2 cellular contexts compared by ENCODE assay signal in genomic region chr12:75474121-75474520, GRCh38.
TF ChIP-seq lines count a peak whose summit lies in the region.

No MANE protein-coding gene starts in this region.

TF ChIP-seq in SK-N-SH, 30 proteins besides CTCF, POLR2A, EP300 and RAD21 (continued from another document):
- TF ChIP-seq USF2 (IDR thresholded peaks at IDR 0.05; ENCODE audit: borderline replicate concordance, low read depth, low read length): no peak
TF ChIP-seq in SK-N-SH: peak in this region for 0.

TF ChIP-seq in SK-N-SH treated with all-trans-retinoic acid at 6 μM for 48 hours, 23 proteins besides CTCF, POLR2A, EP300 and RAD21:
- TF ChIP-seq TSHZ2 (CRISPR knock-in tag; IDR thresholded peaks at IDR 0.05) (no peak), ESRRG (CRISPR knock-in tag; IDR thresholded peaks at IDR 0.05) (no peak), ZC3H10 (CRISPR knock-in tag; IDR thresholded peaks at IDR 0.05) (no peak)
